Comparison of ENCODE assay signal across 24 cellular contexts in genomic region chr1:158212315-158212714, GRCh38. TPM values are rescaled to one million over a fixed set of nuclear protein-coding genes. Genes with fewer than 3 reads are reported as not detected.
"Had no signal": no experiment of that assay in that cellular context is flagged by ENCODE, and none has a peak within 500 bp of the region (broad histone marks: within the 10 kb centered on the region; RNA-seq: fewer than 3 reads in every experiment).

No MANE protein-coding gene starts in this region.

- H3K27ac ChIP-seq: hepatocyte, left lung, lower lobe of right lung, ovary, stomach, uterus had no signal

- H3K4me1 Mint-ChIP-seq: naive thymus-derived CD4-positive, alpha-beta T cell; nephron progenitor cell had no signal

- H3K27me3 ChIP-seq: hepatocyte, ovary, uterus had no signal

- H2AFZ ChIP-seq: hepatocyte had no signal

- H3K4me3 ChIP-seq: hepatocyte, left lung, lower lobe of right lung, ovary, stomach, uterus had no signal

- H3K9me3 Mint-ChIP-seq: effector memory CD8-positive, alpha-beta T cell had no signal

- DNase-seq: cerebellar nuclear complex; effector memory CD8-positive, alpha-beta T cell; foreskin melanocyte; head of caudate nucleus; left lung; lower lobe of right lung; naive thymus-derived CD4-positive, alpha-beta T cell; nephron progenitor cell; ovary; stimulated activated CD4-positive, alpha-beta T cell treated with anti-CD3 and anti-CD28 coated beads, Interleukin-12 subunit alpha, Interleukin-12 subunit beta, amount 100 ng/mL, for 4 hours; stimulated activated naive CD4-positive, alpha-beta T cell; stomach; substantia nigra; trophoblast cell; uterus had no signal

- H3K4me2 ChIP-seq: hepatocyte had no signal

- H3K4me1 ChIP-seq: left lung, lower lobe of right lung, stomach, uterus had no signal

- FAIRE-seq: colon, islet of Langerhans, small intestine had no signal

- H3K9me3 ChIP-seq: left lung, lower lobe of right lung, ovary, stomach, uterus had no signal

- ATAC-seq: effector memory CD8-positive, alpha-beta T cell; left lung; lower lobe of right lung; naive thymus-derived CD4-positive, alpha-beta T cell; right cardiac atrium had no signal

- H3K4me3 Mint-ChIP-seq: dendritic cell treated with granulocyte-macrophage colony-stimulating factor and Interleukin-4, amounts not matched to agents 40 ng/mL and 50 ng/mL, for 4 days; effector memory CD8-positive, alpha-beta T cell; memory B cell; naive thymus-derived CD4-positive, alpha-beta T cell; nephron progenitor cell had no signal

- H3K36me3 ChIP-seq: left lung, lower lobe of right lung, ovary, stomach, uterus had no signal

- H3K27me3 Mint-ChIP-seq: memory B cell had no signal

- H3K79me2 ChIP-seq: hepatocyte had no signal

- H3K27ac Mint-ChIP-seq: dendritic cell treated with granulocyte-macrophage colony-stimulating factor and Interleukin-4, amounts not matched to agents 40 ng/mL and 50 ng/mL, for 4 days; effector memory CD8-positive, alpha-beta T cell; naive thymus-derived CD4-positive, alpha-beta T cell; nephron progenitor cell had no signal

RNA-seq across cellular contexts. Expression of gene CD1A, which starts 41.9 kb away (rescaled TPM):
- total RNA-seq: epithelial cell of proximal tubule, hepatocyte, ovary, posterior vena cava, right cardiac atrium, stomach, uterus had no signal
- polyA plus RNA-seq: hepatocyte; naive thymus-derived CD4-positive, alpha-beta T cell; ovary; right cardiac atrium had no signal
